In the genomic region with DNA sequence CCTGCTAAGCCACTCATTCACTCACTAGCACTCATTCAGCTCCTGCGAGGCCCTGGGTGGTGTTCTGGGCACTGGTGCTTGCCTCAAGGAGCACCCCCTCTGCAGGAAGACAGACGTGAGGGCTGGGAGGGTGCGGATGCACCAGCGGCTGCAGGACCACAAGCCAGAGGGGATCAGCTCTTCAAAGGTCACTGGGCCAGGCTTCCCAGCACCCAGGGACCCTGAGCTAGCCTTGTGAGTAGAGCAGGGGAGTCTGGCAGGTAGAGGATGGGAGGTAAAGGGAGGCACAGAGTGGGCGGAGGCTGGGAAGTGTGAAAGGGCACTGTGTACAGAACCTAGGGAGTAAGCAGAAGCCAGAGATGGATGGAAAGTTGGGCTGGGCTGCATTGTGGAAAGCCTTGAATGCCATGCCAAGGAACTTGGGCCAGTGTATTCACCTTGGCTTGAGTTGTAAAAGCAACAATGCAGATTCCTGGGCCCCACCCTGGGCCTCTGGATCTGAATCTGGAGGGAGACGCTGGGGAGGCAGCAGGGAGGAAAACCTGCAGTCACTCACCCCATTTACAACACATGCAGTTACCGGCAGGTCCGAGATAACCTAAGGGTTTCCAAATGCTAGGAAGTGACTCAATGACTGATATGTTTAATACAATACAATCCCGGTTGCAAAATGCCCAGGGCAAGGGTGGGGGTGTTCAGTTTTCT, we compare ENCODE assay signal across 8 cellular contexts. TPM values are rescaled to one million over a fixed set of nuclear protein-coding genes. Genes with fewer than 3 reads are reported as not detected.
DNase-seq lines count a peak whose midpoint lies in the region; ATAC-seq and TF ChIP-seq lines count a peak whose summit lies in the region.

No MANE protein-coding gene starts in this region.

- H3K27me3 Mint-ChIP-seq in activated naive CD8-positive, alpha-beta T cell treated with anti-CD3 and anti-CD28 coated beads, Interleukin-2, amount 50 U/mL, for 24 hours, result no peaks in the 10 kb centered on the region

- H3K9me3 ChIP-seq in Peyer's patch, result no peaks in the 10 kb centered on the region
- no peaks in the 10 kb centered on the region for H3K9me3 ChIP-seq in right cardiac atrium (ENCODE audit: control insufficient read depth, low read length)

- H3K27ac ChIP-seq in Peyer's patch (peak overlapping the region; percentile 82 to 97 (median 94)), right cardiac atrium (ENCODE audit: low read length) (peak overlapping the region; percentile 92)

- H3K4me3 ChIP-seq in Peyer's patch (peak overlapping the region; percentile 69 to 99 (median 92)), right cardiac atrium (ENCODE audit: low read length) (peak overlapping the region; percentile 87)

- H3K4me1 ChIP-seq in Peyer's patch, result peaks cover 0 to 56% (median 9%) of the 10 kb centered on the region in 4 donors
- peaks cover 17% of the 10 kb centered on the region for H3K4me1 ChIP-seq in right cardiac atrium (ENCODE audit: control insufficient read depth, insufficient read depth, low read length)

- H3K36me3 ChIP-seq in Peyer's patch, result no peaks in the 10 kb centered on the region

- TF ChIP-seq POLR2A in Peyer's patch (IDR thresholded peaks at IDR 0.05), result peak in 1 of 2 donors; percentile 24

- intact Hi-C loops in right cardiac atrium (cut with DNase I), result loop anchor here in 2 of 4 donors (10.0 kb wide), 2 partner anchors 61 to 81 kb away; no protein-coding TSS in a partner anchor

- peak overlapping the region; percentile 95 for H3K27ac Mint-ChIP-seq in activated naive CD8-positive, alpha-beta T cell treated with anti-CD3 and anti-CD28 coated beads, Interleukin-2, amount 50 U/mL, for 24 hours

- DNase-seq in Daoy (ENCODE audit: low read depth) (peak; percentile 57), Peyer's patch (peak; percentile 52 to 75 (median 59)), right cardiac atrium (peak; percentile 78 to 86 (median 86)), cerebellar nuclear complex (lab: John Stamatoyannopoulos, UW) (no peak)
- DNase-seq in activated naive CD8-positive, alpha-beta T cell treated with anti-CD3 and anti-CD28 coated beads, Interleukin-2, amount 50 U/mL, for 24 hours, result peak; percentile 69
- peak; percentile 45 to 62 (median 56) for DNase-seq in stimulated activated CD4-positive, alpha-beta T cell treated with anti-CD3 and anti-CD28 coated beads, Interleukin-12 subunit alpha, Interleukin-12 subunit beta, amount 100 ng/mL, for 48 hours (ENCODE audit: low read depth in 2 of 3, low spot score in 1 of 3)

- H3K4me1 Mint-ChIP-seq in activated naive CD8-positive, alpha-beta T cell treated with anti-CD3 and anti-CD28 coated beads, Interleukin-2, amount 50 U/mL, for 24 hours, result peaks cover 74% of the 10 kb centered on the region

- no peaks in the 10 kb centered on the region for H3K27me3 ChIP-seq in Peyer's patch
- no peaks in the 10 kb centered on the region for H3K27me3 ChIP-seq in right cardiac atrium (ENCODE audit: control insufficient read depth, insufficient read depth)

- no peak for TF ChIP-seq CTCF in Peyer's patch (IDR thresholded peaks at IDR 0.05)

- H3K4me3 Mint-ChIP-seq in activated naive CD8-positive, alpha-beta T cell treated with anti-CD3 and anti-CD28 coated beads, Interleukin-2, amount 50 U/mL, for 24 hours, result peak overlapping the region; percentile 96

- H3K9me3 Mint-ChIP-seq in activated naive CD8-positive, alpha-beta T cell treated with anti-CD3 and anti-CD28 coated beads, Interleukin-2, amount 50 U/mL, for 24 hours, result no peaks in the 10 kb centered on the region

- H3K36me3 Mint-ChIP-seq in activated naive CD8-positive, alpha-beta T cell treated with anti-CD3 and anti-CD28 coated beads, Interleukin-2, amount 50 U/mL, for 24 hours (ENCODE audit: low read depth), result peaks cover 53% of the 10 kb centered on the region

- 22% methylated on average over 9 of the region's 9 CpGs for WGBS in right cardiac atrium

- peak; percentile 27 for ATAC-seq in activated naive CD8-positive, alpha-beta T cell treated with anti-CD3 and anti-CD28 coated beads, Interleukin-2, amount 50 U/mL, for 24 hours
- peak; percentile 67 to 81 for ATAC-seq in right cardiac atrium
- ATAC-seq in GM18511 (IDR thresholded peaks at IDR 0.05; ENCODE audit: unreplicated experiment), result no peak
- no peak for ATAC-seq in HG02981 (IDR thresholded peaks at IDR 0.05; ENCODE audit: unreplicated experiment)

RNA-seq across cellular contexts. Expression of a gene that starts 1.7 kb away (rescaled TPM):
- 6.2 and 8.6 TPM in 2 replicates for total RNA-seq in Daoy (2014; rRNA removed; shearing (Covaris generic))
- total RNA-seq in Peyer's patch, result 100 to 1,000 TPM in 1 of 4 donors, 10 to 100 TPM in 3; 32.2 to 104 (median 71.9) TPM
- 10 to 100 TPM; 19.9 to 51.0 (median 25.7) TPM for total RNA-seq in right cardiac atrium
- polyA plus RNA-seq in right cardiac atrium, result 12.3 TPM

RNA-seq across cellular contexts. Expression of a gene that starts 46.9 kb away (rescaled TPM):
- 64.6 and 68.8 TPM in 2 replicates for total RNA-seq in Daoy (2014; rRNA removed; shearing (Covaris generic))
- total RNA-seq in Peyer's patch (10 to 100 TPM; 20.9 to 41.3 (median 30.6) TPM), right cardiac atrium (10 to 100 TPM; 27.3 to 36.8 (median 29.3) TPM)
- polyA plus RNA-seq in right cardiac atrium, result 40.1 TPM

Comparison
In these comparisons a context has a peak if more than half of its experiments do, and no peak if none do; other contexts are left out.
1. DNase-seq: peak in Daoy (single experiment), Peyer's patch (3 of 3), activated naive CD8-positive, alpha-beta T cell treated with anti-CD3 and anti-CD28 coated beads, Interleukin-2, amount 50 U/mL, for 24 hours (single experiment), right cardiac atrium (3 of 3) and stimulated activated CD4-positive, alpha-beta T cell treated with anti-CD3 and anti-CD28 coated beads, Interleukin-12 subunit alpha, Interleukin-12 subunit beta, amount 100 ng/mL, for 48 hours (3 of 3); none in cerebellar nuclear complex (0 of 2).
2. ATAC-seq: peak in activated naive CD8-positive, alpha-beta T cell treated with anti-CD3 and anti-CD28 coated beads, Interleukin-2, amount 50 U/mL, for 24 hours (single experiment) and right cardiac atrium (2 of 2); none in GM18511 (single experiment) and HG02981 (single experiment).